8 cellular contexts compared by ENCODE assay signal in the genomic region with DNA sequence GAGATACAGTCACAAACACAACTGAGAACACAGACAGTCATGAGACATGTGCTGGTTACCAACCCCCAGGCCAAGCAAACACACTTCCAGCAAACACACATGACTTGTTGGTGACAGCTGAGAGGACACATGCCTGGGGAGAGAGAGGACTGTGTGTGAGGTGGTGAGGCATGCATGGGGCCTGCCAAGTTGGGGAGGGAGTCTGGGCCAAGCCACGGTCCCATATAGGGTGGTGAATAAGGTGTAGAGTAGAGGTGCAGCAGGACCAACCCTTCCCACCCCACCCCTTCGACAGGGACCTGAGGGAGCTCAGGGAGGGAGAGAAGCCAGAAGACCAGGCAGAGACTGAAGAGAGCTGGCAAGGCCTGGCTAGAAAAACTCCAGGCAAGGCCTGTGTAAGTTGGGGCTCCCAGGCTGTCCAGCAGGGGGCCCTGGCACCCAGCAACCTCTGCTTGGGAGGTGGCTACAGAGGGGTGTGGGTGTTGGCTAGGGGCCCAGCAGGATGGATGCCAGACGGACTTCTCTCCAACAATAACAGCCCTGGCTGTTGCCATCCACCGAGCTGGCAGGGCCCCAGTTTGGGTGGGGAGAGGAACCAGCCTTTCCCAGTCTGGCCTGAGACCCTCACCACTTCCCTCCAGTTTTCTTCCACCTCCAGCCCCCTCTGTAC. TPM values are rescaled to one million over a fixed set of nuclear protein-coding genes. Genes with fewer than 3 reads are reported as not detected.
DNase-seq lines count a peak whose midpoint lies in the region; ATAC-seq and TF ChIP-seq lines count a peak whose summit lies in the region.

No MANE protein-coding gene starts in this region.

- no peaks in the 10 kb centered on the region for H3K36me3 Mint-ChIP-seq in activated CD4-positive, alpha-beta T cell treated with anti-CD3 and anti-CD28 coated beads, Interleukin-2, amount 10 ng/mL, durations not matched to agents 7 days and 5 days (ENCODE audit: low read depth)

- no peaks in the 10 kb centered on the region for H3K9me3 Mint-ChIP-seq in activated CD4-positive, alpha-beta T cell treated with anti-CD3 and anti-CD28 coated beads, Interleukin-2, amount 10 ng/mL, durations not matched to agents 7 days and 5 days

- peak overlapping the region in 54 of 59 donors; percentile 29 to 97 (median 74) for H3K27ac ChIP-seq in dorsolateral prefrontal cortex

- POLR2A ChIA-PET in activated CD4-positive, alpha-beta T cell treated with anti-CD3 and anti-CD28 coated beads, Interleukin-2, amount 10 ng/mL, durations not matched to agents 7 days and 5 days (lab: Charles Lee) = no interaction called here

- intact Hi-C loops in dorsolateral prefrontal cortex (cut with DNase I) = loop anchor here in 1 of 2 donors (1.0 to 10.0 kb wide), 2 partner anchors 49 to 447 kb away; a partner anchor contains a TSS

- ATAC-seq in HG03196 (IDR thresholded peaks at IDR 0.05; ENCODE audit: unreplicated experiment) = peak; percentile 34

- peaks cover 44% of the 10 kb centered on the region for H3K4me1 Mint-ChIP-seq in activated CD4-positive, alpha-beta T cell treated with anti-CD3 and anti-CD28 coated beads, Interleukin-2, amount 10 ng/mL, durations not matched to agents 7 days and 5 days

- H3K4me3 ChIP-seq in dorsolateral prefrontal cortex = peak overlapping the region in 5 of 59 donors; percentile 2 to 19 (median 13)

- CTCF ChIA-PET in activated CD4-positive, alpha-beta T cell treated with anti-CD3 and anti-CD28 coated beads, Interleukin-2, amount 10 ng/mL, durations not matched to agents 7 days and 5 days (lab: Charles Lee) = interaction anchor here (0.6 to 1.9 kb wide), 12 partner anchors 8 to 452 kb away, joined by 3 to 11 read pairs (median 3); a partner anchor contains a TSS

- H3K27me3 ChIP-seq in dorsolateral prefrontal cortex = no peaks in the 10 kb centered on the region

- H3K27ac Mint-ChIP-seq in activated CD4-positive, alpha-beta T cell treated with anti-CD3 and anti-CD28 coated beads, Interleukin-2, amount 10 ng/mL, durations not matched to agents 7 days and 5 days = peak overlapping the region; percentile 46

- peak overlapping the region; percentile 20 for H3K4me3 Mint-ChIP-seq in activated CD4-positive, alpha-beta T cell treated with anti-CD3 and anti-CD28 coated beads, Interleukin-2, amount 10 ng/mL, durations not matched to agents 7 days and 5 days

- peak in 55 of 56 donors; percentile 36 to 75 (median 63) for TF ChIP-seq CTCF in dorsolateral prefrontal cortex (IDR thresholded peaks at IDR 0.05 in 54 of 56, conservative IDR thresholded peaks at IDR 0.05 in 2 of 56; ENCODE audit: low read depth in 1 of 56, partially characterized antibody in 56 of 56)

- H3K27me3 Mint-ChIP-seq in activated CD4-positive, alpha-beta T cell treated with anti-CD3 and anti-CD28 coated beads, Interleukin-2, amount 10 ng/mL, durations not matched to agents 7 days and 5 days = peaks cover 11% of the 10 kb centered on the region

- peak; percentile 77 to 85 for DNase-seq in NCI-H2081 (lab: John Stamatoyannopoulos, UW)
- DNase-seq in NCI-H2081 treated with DMSO at 0.1 percent for 48 hours (lab: John Stamatoyannopoulos, UW) = no peak
- DNase-seq in NCI-H748 (lab: John Stamatoyannopoulos, UW; ENCODE audit: unreplicated experiment) = peak; percentile 62
- peak; percentile 79 for DNase-seq in activated CD4-positive, alpha-beta T cell treated with anti-CD3 and anti-CD28 coated beads, Interleukin-2, amount 10 ng/mL, durations not matched to agents 7 days and 5 days
- peak in 9 of 10 donors; percentile 57 to 81 (median 70) for DNase-seq in dorsolateral prefrontal cortex
- peak; percentile 91 for DNase-seq in lung microvascular endothelial cell (ENCODE audit: low read depth in 2 of 2)
- peak; percentile 45 for DNase-seq in stimulated activated CD8-positive, alpha-beta memory T cell treated with anti-CD3 and anti-CD28 coated beads, Interleukin-12 subunit alpha, Interleukin-12 subunit beta, amount 100 ng/mL, for 1 hour (ENCODE audit: low read depth)

RNA-seq across cellular contexts. Expression of a gene that starts 2.0 kb away (rescaled TPM):
- 10 to 100 TPM; 38.5 to 46.9 TPM for total RNA-seq in activated CD4-positive, alpha-beta T cell treated with anti-CD3 and anti-CD28 coated beads, Interleukin-2, amount 10 ng/mL, durations not matched to agents 7 days and 5 days
- total RNA-seq in dorsolateral prefrontal cortex (10 to 100 TPM; 22.4 to 79.8 (median 47.2) TPM), lung microvascular endothelial cell (25.3 and 28.6 TPM in 2 replicates)

RNA-seq across cellular contexts. Expression of a gene that starts 4.7 kb away (rescaled TPM):
- total RNA-seq in activated CD4-positive, alpha-beta T cell treated with anti-CD3 and anti-CD28 coated beads, Interleukin-2, amount 10 ng/mL, durations not matched to agents 7 days and 5 days = not detected
- total RNA-seq in dorsolateral prefrontal cortex = not detected
- 0.22 TPM in 1 of 2 replicates, not detected in the other for total RNA-seq in lung microvascular endothelial cell

RNA-seq across cellular contexts. Expression of a gene that starts 25.5 kb away (rescaled TPM):
- total RNA-seq in activated CD4-positive, alpha-beta T cell treated with anti-CD3 and anti-CD28 coated beads, Interleukin-2, amount 10 ng/mL, durations not matched to agents 7 days and 5 days = 100 to 1,000 TPM; 522 to 571 TPM
- total RNA-seq in dorsolateral prefrontal cortex (1,000 to 10,000 TPM in 53 of 120 experiments, 100 to 1,000 TPM in 67; 482 to 1,543 (median 963) TPM), lung microvascular endothelial cell (317 and 430 TPM in 2 replicates)

RNA-seq across cellular contexts. Expression of a gene that starts 35.9 kb away (rescaled TPM):
- total RNA-seq in activated CD4-positive, alpha-beta T cell treated with anti-CD3 and anti-CD28 coated beads, Interleukin-2, amount 10 ng/mL, durations not matched to agents 7 days and 5 days = 10 to 100 TPM; 29.5 to 30.1 TPM
- total RNA-seq in dorsolateral prefrontal cortex (10 to 100 TPM in 119 of 120 experiments, 1 to 10 TPM in 1; 9.6 to 55.6 (median 23.9) TPM), lung microvascular endothelial cell (37.5 and 40.3 TPM in 2 replicates)

RNA-seq across cellular contexts. Expression of a gene that starts 43.9 kb away (rescaled TPM):
- total RNA-seq in activated CD4-positive, alpha-beta T cell treated with anti-CD3 and anti-CD28 coated beads, Interleukin-2, amount 10 ng/mL, durations not matched to agents 7 days and 5 days = 10 to 100 TPM; 14.7 to 15.3 TPM
- total RNA-seq in dorsolateral prefrontal cortex = 10 to 100 TPM in 13 of 120 experiments, 1 to 10 TPM in 107; 2.9 to 14.4 (median 7.5) TPM
- total RNA-seq in lung microvascular endothelial cell = 7.6 and 9.9 TPM in 2 replicates
